Comparison of ENCODE assay signal across 9 cellular contexts in genomic region chr12:51351913-51352532, GRCh38. TPM values are rescaled to one million over a fixed set of nuclear protein-coding genes. Genes with fewer than 3 reads are reported as not detected.
A peak's percentile ranks its signal among the peaks of the same experiment; 100 is the strongest.
DNase-seq lines count a peak whose midpoint lies in the region; ATAC-seq and TF ChIP-seq lines count a peak whose summit lies in the region.
"Had no signal": no experiment of that assay in that cellular context is flagged by ENCODE, and none has a peak within 500 bp of the region (broad histone marks: within the 10 kb centered on the region; RNA-seq: fewer than 3 reads in every experiment).

No MANE protein-coding gene starts in this region.

- peaks cover under 1% of the 10 kb centered on the region for H3K4me1 Mint-ChIP-seq in activated CD4-positive, alpha-beta T cell treated with anti-CD3 and anti-CD28 coated beads for 36 hours
- peaks cover 7% of the 10 kb centered on the region for H3K4me1 Mint-ChIP-seq in endothelial cell (ENCODE audit: unreplicated experiment)
- H3K4me1 Mint-ChIP-seq in naive thymus-derived CD8-positive, alpha-beta T cell = peaks cover 9 to 12% (median 10%) of the 10 kb centered on the region in 4 donors

- no peaks in the 10 kb centered on the region for H3K27me3 Mint-ChIP-seq in activated CD4-positive, alpha-beta T cell treated with anti-CD3 and anti-CD28 coated beads for 36 hours
- H3K27me3 Mint-ChIP-seq in endothelial cell (ENCODE audit: unreplicated experiment) = peaks cover 5% of the 10 kb centered on the region
- peaks cover 0 to under 1% (median 0%) of the 10 kb centered on the region in 5 donors for H3K27me3 Mint-ChIP-seq in naive thymus-derived CD8-positive, alpha-beta T cell

- no peaks in the 10 kb centered on the region for H3K36me3 ChIP-seq in cardiac muscle cell

- POLR2A ChIA-PET in activated CD4-positive, alpha-beta T cell treated with anti-CD3 and anti-CD28 coated beads for 36 hours (lab: Charles Lee) = no interaction called here
- POLR2A ChIA-PET in naive thymus-derived CD8-positive, alpha-beta T cell (lab: Charles Lee) = no interaction called here

- H3K27ac Mint-ChIP-seq in activated CD4-positive, alpha-beta T cell treated with anti-CD3 and anti-CD28 coated beads for 36 hours = no peak overlapping the region
- H3K27ac Mint-ChIP-seq in endothelial cell (ENCODE audit: unreplicated experiment) = no peak overlapping the region
- peak overlapping the region in 5 of 10 donors; percentile 17 to 84 (median 66) for H3K27ac Mint-ChIP-seq in naive thymus-derived CD8-positive, alpha-beta T cell

- DNase-seq in cardiac muscle cell (ENCODE audit: low read depth in 1 of 2, low spot score in 1 of 2) = peak; percentile 71 to 84
- DNase-seq in Right ventricle myocardium superior = no peak
- peak; percentile 70 for DNase-seq in NCI-H146 treated with DMSO at 0.1 percent for 48 hours (lab: John Stamatoyannopoulos, UW; ENCODE audit: unreplicated experiment)
- peak; percentile 68 for DNase-seq in activated CD4-positive, alpha-beta T cell treated with anti-CD3 and anti-CD28 coated beads for 36 hours
- DNase-seq in endothelial cell (ENCODE audit: low spot score) = peak; percentile 75
- DNase-seq in naive thymus-derived CD8-positive, alpha-beta T cell = peak in 9 of 10 donors; percentile 9 to 70 (median 44)
- DNase-seq in germinal center (ENCODE audit: low spot score) = no peak

- CTCF ChIA-PET in activated CD4-positive, alpha-beta T cell treated with anti-CD3 and anti-CD28 coated beads for 36 hours (lab: Charles Lee) = interaction anchor here (0.6 to 3.3 kb wide), 6 partner anchors 11 to 330 kb away, joined by 3 to 25 read pairs (median 3); no protein-coding TSS in a partner anchor

- peak; percentile 83 for TF ChIP-seq CTCF in cardiac muscle cell (IDR thresholded peaks at IDR 0.05; ENCODE audit: low read depth, low read length)
- peak; percentile 71 for TF ChIP-seq CTCF in endothelial cell (IDR thresholded peaks at IDR 0.05; ENCODE audit: unreplicated experiment)

- no peak overlapping the region for H3K4me3 ChIP-seq in cardiac muscle cell

- H3K4me1 ChIP-seq in cardiac muscle cell (ENCODE audit: low read depth) = no peaks in the 10 kb centered on the region

- no peak for ATAC-seq in Right ventricle myocardium superior (ENCODE audit: poor library complexity)
- peak; percentile 79 for ATAC-seq in activated CD4-positive, alpha-beta T cell treated with anti-CD3 and anti-CD28 coated beads for 36 hours
- ATAC-seq in naive thymus-derived CD8-positive, alpha-beta T cell = peak; percentile 57 to 61
- ATAC-seq in GM21381 (IDR thresholded peaks at IDR 0.05; ENCODE audit: unreplicated experiment) = no peak

- intact Hi-C loops in Right ventricle myocardium superior (cut with DNase I) = no loop called here
- intact Hi-C loops in activated CD4-positive, alpha-beta T cell treated with anti-CD3 and anti-CD28 coated beads for 36 hours (cut with DNase I, micrococcal nuclease) = no loop called here

- H3K36me3 Mint-ChIP-seq in activated CD4-positive, alpha-beta T cell treated with anti-CD3 and anti-CD28 coated beads for 36 hours (ENCODE audit: low read depth) = peaks cover 4% of the 10 kb centered on the region
- H3K36me3 Mint-ChIP-seq in endothelial cell (ENCODE audit: low read depth, unreplicated experiment) = no peaks in the 10 kb centered on the region
- H3K36me3 Mint-ChIP-seq in naive thymus-derived CD8-positive, alpha-beta T cell = peaks cover 0 to 7% (median 0%) of the 10 kb centered on the region in 3 donors

- H3K27ac ChIP-seq in cardiac muscle cell = no peak overlapping the region
- H3K27ac ChIP-seq: epithelial cell of prostate had no signal

- no peaks in the 10 kb centered on the region for H3K9me3 Mint-ChIP-seq in activated CD4-positive, alpha-beta T cell treated with anti-CD3 and anti-CD28 coated beads for 36 hours (ENCODE audit: low read depth)
- no peaks in the 10 kb centered on the region for H3K9me3 Mint-ChIP-seq in endothelial cell (ENCODE audit: unreplicated experiment)
- no peaks in the 10 kb centered on the region for H3K9me3 Mint-ChIP-seq in naive thymus-derived CD8-positive, alpha-beta T cell

- H3K27me3 ChIP-seq in cardiac muscle cell = no peaks in the 10 kb centered on the region

- H3K4me3 Mint-ChIP-seq in activated CD4-positive, alpha-beta T cell treated with anti-CD3 and anti-CD28 coated beads for 36 hours = no peak overlapping the region
- H3K4me3 Mint-ChIP-seq in endothelial cell (ENCODE audit: unreplicated experiment) = no peak overlapping the region
- no peak overlapping the region for H3K4me3 Mint-ChIP-seq in naive thymus-derived CD8-positive, alpha-beta T cell

- no peaks in the 10 kb centered on the region for H3K9me3 ChIP-seq in cardiac muscle cell (ENCODE audit: low read depth)

RNA-seq across cellular contexts. Expression of gene CELA1, which starts 5.5 kb away (rescaled TPM):
- not detected in 2 replicates for total RNA-seq in cardiac muscle cell
- polyA plus RNA-seq in cardiac muscle cell = not detected in 2 replicates
- total RNA-seq in Right ventricle myocardium superior = not detected
- total RNA-seq in activated CD4-positive, alpha-beta T cell treated with anti-CD3 and anti-CD28 coated beads for 36 hours = under 1 TPM in 1 of 2 experiments, not detected in 1; 0.18 TPM
- not detected for total RNA-seq in endothelial cell (ENCODE audit: unreplicated experiment)
- total RNA-seq in naive thymus-derived CD8-positive, alpha-beta T cell = 1 to 10 TPM; 2.2 to 2.5 TPM
- 1 to 10 TPM; 3.6 to 9.8 (median 8.1) TPM for polyA plus RNA-seq in naive thymus-derived CD8-positive, alpha-beta T cell

RNA-seq across cellular contexts. Expression of gene BIN2, which starts 28.0 kb away (rescaled TPM):
- total RNA-seq in cardiac muscle cell = not detected in 2 replicates
- polyA plus RNA-seq in cardiac muscle cell = 0.25 TPM in 1 of 2 replicates, not detected in the other
- total RNA-seq in Right ventricle myocardium superior = 1.5 TPM
- 10 to 100 TPM; 39.9 to 48.8 TPM for total RNA-seq in activated CD4-positive, alpha-beta T cell treated with anti-CD3 and anti-CD28 coated beads for 36 hours
- not detected for total RNA-seq in endothelial cell (ENCODE audit: unreplicated experiment)
- total RNA-seq in naive thymus-derived CD8-positive, alpha-beta T cell = 100 to 1,000 TPM; 257 to 267 TPM
- polyA plus RNA-seq in naive thymus-derived CD8-positive, alpha-beta T cell = 100 to 1,000 TPM; 228 to 303 (median 266) TPM

RNA-seq across cellular contexts. Expression of gene GALNT6, which starts 39.2 kb away (rescaled TPM):
- total RNA-seq in cardiac muscle cell (5.4 and 8.0 TPM in 2 replicates), Right ventricle myocardium superior (0.62 TPM), endothelial cell (ENCODE audit: unreplicated experiment) (12.5 TPM)
- polyA plus RNA-seq in cardiac muscle cell = 4.3 and 5.2 TPM in 2 replicates
- total RNA-seq in activated CD4-positive, alpha-beta T cell treated with anti-CD3 and anti-CD28 coated beads for 36 hours = 10 to 100 TPM; 11.7 to 12.0 TPM
- total RNA-seq in naive thymus-derived CD8-positive, alpha-beta T cell = 1 to 10 TPM; 1.5 to 1.9 TPM
- polyA plus RNA-seq in naive thymus-derived CD8-positive, alpha-beta T cell = 1 to 10 TPM; 4.4 to 8.3 (median 4.6) TPM

Comparison
In these comparisons a context has a peak if more than half of its experiments do, and no peak if none do; other contexts are left out.
1. DNase-seq: peak in cardiac muscle cell (2 of 2), NCI-H146 treated with DMSO at 0.1 percent for 48 hours (single experiment), activated CD4-positive, alpha-beta T cell treated with anti-CD3 and anti-CD28 coated beads for 36 hours (single experiment), endothelial cell (single experiment) and naive thymus-derived CD8-positive, alpha-beta T cell (9 of 10); none in Right ventricle myocardium superior (single experiment) and germinal center (single experiment).
2. ATAC-seq: peak in activated CD4-positive, alpha-beta T cell treated with anti-CD3 and anti-CD28 coated beads for 36 hours (single experiment) and naive thymus-derived CD8-positive, alpha-beta T cell (2 of 2); none in Right ventricle myocardium superior (single experiment) and GM21381 (single experiment).
3. RNA of gene BIN2, which starts 28.0 kb away (total RNA-seq): 257 to 267 TPM in naive thymus-derived CD8-positive, alpha-beta T cell and 39.9 to 48.8 TPM in activated CD4-positive, alpha-beta T cell treated with anti-CD3 and anti-CD28 coated beads for 36 hours; 1.5 TPM in Right ventricle myocardium superior (single experiment), not detected in endothelial cell (single experiment) and not detected in cardiac muscle cell; every median in the first group is over 10 times any median in the second.